Comparison of ENCODE assay signal across 11 cellular contexts in the genomic region with DNA sequence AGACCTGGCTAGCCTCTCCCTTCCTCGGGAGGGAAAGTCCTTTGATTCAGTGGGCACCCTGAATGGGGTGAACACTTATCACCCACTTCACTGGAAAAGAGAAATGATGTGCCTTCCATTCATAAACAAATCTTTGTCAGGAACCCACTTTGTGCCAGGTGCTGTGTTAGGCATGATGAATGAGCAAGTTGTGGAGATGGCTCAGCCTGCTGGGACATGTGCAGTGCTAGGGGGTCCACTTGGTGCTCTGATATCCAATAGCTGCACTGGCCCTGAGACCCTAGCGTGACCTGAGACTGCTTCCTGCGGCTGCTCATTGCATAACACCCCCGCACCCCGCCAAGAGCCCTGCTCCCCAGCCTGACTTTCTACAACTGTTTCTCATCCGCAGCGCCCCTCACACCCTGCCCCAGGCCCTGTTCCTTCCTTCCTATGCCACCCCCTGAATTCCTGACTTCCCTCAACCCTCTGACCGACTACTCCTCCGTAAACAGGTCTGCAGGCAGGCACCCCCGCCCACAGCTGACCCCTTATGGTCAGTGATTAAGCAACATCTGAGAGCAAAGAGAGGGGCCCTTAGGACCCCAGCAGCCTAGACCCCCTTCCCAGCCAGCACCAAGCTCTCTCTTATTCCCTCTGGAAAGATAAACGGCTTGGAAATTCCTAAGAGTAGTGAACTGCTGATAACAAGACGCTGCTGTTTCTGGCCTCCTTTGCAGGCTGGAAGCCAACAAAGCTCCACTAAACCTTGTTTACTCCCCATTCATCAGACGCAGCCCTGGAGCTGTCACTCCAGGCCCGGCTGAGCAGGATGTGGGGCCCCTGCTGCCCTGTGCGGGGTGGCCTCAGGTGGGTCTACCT. TPM values are rescaled to one million over a fixed set of nuclear protein-coding genes. Genes with fewer than 3 reads are reported as not detected.
DNase-seq lines count a peak whose midpoint lies in the region; ATAC-seq and TF ChIP-seq lines count a peak whose summit lies in the region.
"Had no signal": no experiment of that assay in that cellular context is flagged by ENCODE, and none has a peak within 500 bp of the region (broad histone marks: within the 10 kb centered on the region; RNA-seq: fewer than 3 reads in every experiment).

No MANE protein-coding gene starts in this region.

- no peak for TF ChIP-seq EP300 in gastroesophageal sphincter (IDR thresholded peaks at IDR 0.05)

- H3K9me3 ChIP-seq in gastroesophageal sphincter (no peaks in the 10 kb centered on the region), vagina (no peaks in the 10 kb centered on the region)

- 4 to 44% methylated on average over 5 to 10 of the region's 15 CpGs for WGBS in gastroesophageal sphincter (ENCODE audit: low coverage in 1 of 2), 2 donors

- no peaks in the 10 kb centered on the region for H3K27me3 Mint-ChIP-seq in natural killer cell (ENCODE audit: low read depth in 2 of 2)

- H3K36me3 ChIP-seq in gastroesophageal sphincter (peaks cover 3 to 75% of the 10 kb centered on the region in 2 donors), vagina (peaks cover 0 to 6% of the 10 kb centered on the region in 2 donors)

- no peak for TF ChIP-seq POLR2A in gastroesophageal sphincter (IDR thresholded peaks at IDR 0.05)
- no peak for TF ChIP-seq POLR2A in vagina (IDR thresholded peaks at IDR 0.05)

- intact Hi-C loops in vagina (cut with DNase I) (no loop called here), natural killer cell (cut with micrococcal nuclease) (no loop called here)

- no peaks in the 10 kb centered on the region for H3K36me3 Mint-ChIP-seq in natural killer cell

- TF ChIP-seq CTCF in gastroesophageal sphincter (IDR thresholded peaks at IDR 0.05): no peak
- TF ChIP-seq CTCF in omental fat pad (IDR thresholded peaks at IDR 0.05): no peak
- TF ChIP-seq CTCF in vagina (IDR thresholded peaks at IDR 0.05): no peak
- no peak for TF ChIP-seq CTCF in natural killer cell (IDR thresholded peaks at IDR 0.05)

- H3K4me1 Mint-ChIP-seq in natural killer cell: peaks cover 14 to 20% of the 10 kb centered on the region in 2 donors

- DNase-seq in NCI-H1417 (lab: John Stamatoyannopoulos, UW) (peak in 2 of 3 experiments; percentile 8 to 45), NCI-H1417 treated with DMSO at 0.1 percent for 48 hours (lab: John Stamatoyannopoulos, UW) (no peak), omental fat pad (ENCODE audit: low spot score) (no peak), vagina (ENCODE audit: extremely low spot score in 2 of 2) (no peak), OCI-M2 (lab: John Stamatoyannopoulos, UW; ENCODE audit: unreplicated experiment) (no peak), natural killer cell (no peak)
- DNase-seq: GDM1, NCI-H2081 treated with DMSO at 0.1 percent for 48 hours had no signal

- ATAC-seq in gastroesophageal sphincter (no peak), omental fat pad (ENCODE audit: low FRiP score) (peak; percentile 60), GM21447 (IDR thresholded peaks at IDR 0.05; ENCODE audit: unreplicated experiment) (no peak), natural killer cell (no peak)

- H3K27me3 ChIP-seq in gastroesophageal sphincter (no peaks in the 10 kb centered on the region), vagina (no peaks in the 10 kb centered on the region)

- H3K9me3 Mint-ChIP-seq in natural killer cell: no peaks in the 10 kb centered on the region

- peaks cover 59 to 100% (median 89%) of the 10 kb centered on the region in 3 donors for H3K4me1 ChIP-seq in gastroesophageal sphincter
- peaks cover 100% of the 10 kb centered on the region for H3K4me1 ChIP-seq in vagina

- no peak overlapping the region for H3K27ac Mint-ChIP-seq in natural killer cell

- peak overlapping the region in 1 of 2 donors; percentile 5 for H3K4me3 ChIP-seq in gastroesophageal sphincter
- peak overlapping the region in 1 of 2 donors; percentile 11 for H3K4me3 ChIP-seq in vagina
- H3K4me3 ChIP-seq: SK-N-MC had no signal

- no peak overlapping the region for H3K4me3 Mint-ChIP-seq in natural killer cell

- H3K27ac ChIP-seq in gastroesophageal sphincter: peak overlapping the region; percentile 80 to 97 (median 97)
- peak overlapping the region; percentile 93 for H3K27ac ChIP-seq in vagina
- H3K27ac ChIP-seq: SK-N-MC had no signal

RNA-seq across cellular contexts. Expression of gene CSRP1, which starts 12.9 kb away (rescaled TPM):
- total RNA-seq in gastroesophageal sphincter (1,000 to 10,000 TPM; 4,484 to 9,179 (median 5,319) TPM), omental fat pad (100 to 1,000 TPM; 258 to 670 (median 416) TPM), vagina (729 TPM), natural killer cell (10 to 100 TPM; 36.9 to 48.4 (median 44.1) TPM)

RNA-seq across cellular contexts. Expression of gene PHLDA3, which starts 25.0 kb away (rescaled TPM):
- total RNA-seq in gastroesophageal sphincter (100 to 1,000 TPM in 1 of 4 donors, 10 to 100 TPM in 3; 69.2 to 153 (median 84.7) TPM), omental fat pad (100 to 1,000 TPM in 3 of 4 donors, 10 to 100 TPM in 1; 95.2 to 392 (median 148) TPM), vagina (80.5 TPM), natural killer cell (1 to 10 TPM in 2 of 3 donors, under 1 TPM in 1; 0.63 to 1.7 (median 1.1) TPM)

RNA-seq across cellular contexts. Expression of gene NAV1, which starts 44.9 kb away (rescaled TPM):
- total RNA-seq in gastroesophageal sphincter (10 to 100 TPM; 11.4 to 35.8 (median 18.0) TPM), omental fat pad (10 to 100 TPM; 26.0 to 84.1 (median 67.6) TPM), vagina (45.9 TPM), natural killer cell (1 to 10 TPM; 2.5 to 3.9 (median 2.8) TPM)

Comparison
In these comparisons a context has a peak if more than half of its experiments do, and no peak if none do; other contexts are left out.
1. DNase-seq: peak in NCI-H1417 (2 of 3); none in NCI-H1417 treated with DMSO at 0.1 percent for 48 hours (single experiment), omental fat pad (single experiment), vagina (0 of 2), OCI-M2 (single experiment) and natural killer cell (single experiment).
2. RNA of gene CSRP1, which starts 12.9 kb away (total RNA-seq): 4,484 to 9,179 TPM in gastroesophageal sphincter, 729 TPM in vagina (single experiment) and 258 to 670 TPM in omental fat pad; 36.9 to 48.4 TPM in natural killer cell; every median in the first group is over 4 times any median in the second.
3. RNA of gene PHLDA3, which starts 25.0 kb away (total RNA-seq): 95.2 to 392 TPM in omental fat pad, 69.2 to 153 TPM in gastroesophageal sphincter and 80.5 TPM in vagina (single experiment); 0.63 to 1.7 TPM in natural killer cell; every median in the first group is over 10 times any median in the second.